In the genomic region with DNA sequence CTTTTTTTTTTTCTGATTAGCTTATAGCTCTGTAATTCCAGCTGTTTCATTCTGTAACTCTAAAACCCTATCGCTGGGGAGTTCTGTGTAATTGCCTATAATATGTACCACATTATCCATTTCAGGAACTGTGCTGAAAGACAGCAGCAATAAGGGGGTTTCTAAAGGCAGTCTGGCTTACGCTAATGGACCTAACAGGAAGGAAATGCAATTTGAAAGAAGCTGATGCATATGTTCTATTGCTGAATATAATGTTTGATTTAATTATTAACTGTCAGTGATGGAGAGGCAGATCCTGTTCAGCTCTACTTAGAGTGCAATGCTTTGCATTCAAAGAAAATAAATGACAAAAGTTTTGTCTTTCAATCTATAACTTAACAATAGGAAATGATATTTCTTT, we compare ENCODE assay signal across 1 cellular context.
TF ChIP-seq lines count a peak whose summit lies in the region.

No MANE protein-coding gene starts in this region.

TF ChIP-seq in SK-N-SH, 30 proteins besides CTCF, POLR2A, EP300 and RAD21 (continued from another document):
- TF ChIP-seq, protein P1, sequence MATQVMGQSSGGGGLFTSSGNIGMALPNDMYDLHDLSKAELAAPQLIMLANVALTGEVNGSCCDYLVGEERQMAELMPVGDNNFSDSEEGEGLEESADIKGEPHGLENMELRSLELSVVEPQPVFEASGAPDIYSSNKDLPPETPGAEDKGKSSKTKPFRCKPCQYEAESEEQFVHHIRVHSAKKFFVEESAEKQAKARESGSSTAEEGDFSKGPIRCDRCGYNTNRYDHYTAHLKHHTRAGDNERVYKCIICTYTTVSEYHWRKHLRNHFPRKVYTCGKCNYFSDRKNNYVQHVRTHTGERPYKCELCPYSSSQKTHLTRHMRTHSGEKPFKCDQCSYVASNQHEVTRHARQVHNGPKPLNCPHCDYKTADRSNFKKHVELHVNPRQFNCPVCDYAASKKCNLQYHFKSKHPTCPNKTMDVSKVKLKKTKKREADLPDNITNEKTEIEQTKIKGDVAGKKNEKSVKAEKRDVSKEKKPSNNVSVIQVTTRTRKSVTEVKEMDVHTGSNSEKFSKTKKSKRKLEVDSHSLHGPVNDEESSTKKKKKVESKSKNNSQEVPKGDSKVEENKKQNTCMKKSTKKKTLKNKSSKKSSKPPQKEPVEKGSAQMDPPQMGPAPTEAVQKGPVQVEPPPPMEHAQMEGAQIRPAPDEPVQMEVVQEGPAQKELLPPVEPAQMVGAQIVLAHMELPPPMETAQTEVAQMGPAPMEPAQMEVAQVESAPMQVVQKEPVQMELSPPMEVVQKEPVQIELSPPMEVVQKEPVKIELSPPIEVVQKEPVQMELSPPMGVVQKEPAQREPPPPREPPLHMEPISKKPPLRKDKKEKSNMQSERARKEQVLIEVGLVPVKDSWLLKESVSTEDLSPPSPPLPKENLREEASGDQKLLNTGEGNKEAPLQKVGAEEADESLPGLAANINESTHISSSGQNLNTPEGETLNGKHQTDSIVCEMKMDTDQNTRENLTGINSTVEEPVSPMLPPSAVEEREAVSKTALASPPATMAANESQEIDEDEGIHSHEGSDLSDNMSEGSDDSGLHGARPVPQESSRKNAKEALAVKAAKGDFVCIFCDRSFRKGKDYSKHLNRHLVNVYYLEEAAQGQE (IDR thresholded peaks at IDR 0.05; ENCODE audit: low read depth, low read length): no peak
- TF ChIP-seq MXI1 (IDR thresholded peaks at IDR 0.05; ENCODE audit: low read depth, low read length) (peak; percentile 42; the same call in 1 of the 2 replicates), EZH2phosphoT487 (IDR thresholded peaks at IDR 0.05; ENCODE audit: borderline replicate concordance, low read depth) (no peak), SMC3 (IDR thresholded peaks at IDR 0.05; ENCODE audit: low read depth, low read length) (no peak), NRF1 (IDR thresholded peaks at IDR 0.05; ENCODE audit: low read depth, low read length) (no peak), RFX5 (IDR thresholded peaks at IDR 0.05; ENCODE audit: low read length) (peak; percentile 62; the same call in 1 of the 2 replicates), TCF12 (IDR thresholded peaks at IDR 0.05) (peak; percentile 32; the same call in 1 of the 2 replicates), FOXJ3 (CRISPR knock-in tag; IDR thresholded peaks at IDR 0.05) (peak; percentile 63; the same call in 1 of the 2 replicates), CHD2 (IDR thresholded peaks at IDR 0.05; ENCODE audit: low read length, partially characterized antibody) (peak; percentile 85), GATA2 (CRISPR knock-in tag; IDR thresholded peaks at IDR 0.05) (peak; percentile 61), TEAD4 (IDR thresholded peaks at IDR 0.05; ENCODE audit: borderline replicate concordance, insufficient read depth) (0 out of 2 replicates have a peak, but pooled peaks have one; percentile 44)
- TF ChIP-seq, protein P2, sequence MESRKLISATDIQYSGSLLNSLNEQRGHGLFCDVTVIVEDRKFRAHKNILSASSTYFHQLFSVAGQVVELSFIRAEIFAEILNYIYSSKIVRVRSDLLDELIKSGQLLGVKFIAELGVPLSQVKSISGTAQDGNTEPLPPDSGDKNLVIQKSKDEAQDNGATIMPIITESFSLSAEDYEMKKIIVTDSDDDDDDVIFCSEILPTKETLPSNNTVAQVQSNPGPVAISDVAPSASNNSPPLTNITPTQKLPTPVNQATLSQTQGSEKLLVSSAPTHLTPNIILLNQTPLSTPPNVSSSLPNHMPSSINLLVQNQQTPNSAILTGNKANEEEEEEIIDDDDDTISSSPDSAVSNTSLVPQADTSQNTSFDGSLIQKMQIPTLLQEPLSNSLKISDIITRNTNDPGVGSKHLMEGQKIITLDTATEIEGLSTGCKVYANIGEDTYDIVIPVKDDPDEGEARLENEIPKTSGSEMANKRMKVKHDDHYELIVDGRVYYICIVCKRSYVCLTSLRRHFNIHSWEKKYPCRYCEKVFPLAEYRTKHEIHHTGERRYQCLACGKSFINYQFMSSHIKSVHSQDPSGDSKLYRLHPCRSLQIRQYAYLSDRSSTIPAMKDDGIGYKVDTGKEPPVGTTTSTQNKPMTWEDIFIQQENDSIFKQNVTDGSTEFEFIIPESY (IDR thresholded peaks at IDR 0.05; ENCODE audit: borderline replicate concordance, low read depth): no peak
